Comparison of ENCODE assay signal across 8 cellular contexts in genomic region chr2:30026091-30027055, GRCh38.
DNase-seq lines count a peak whose midpoint lies in the region; ATAC-seq and TF ChIP-seq lines count a peak whose summit lies in the region.

No MANE protein-coding gene starts in this region.

- H3K4me3 Mint-ChIP-seq in nephron progenitor cell: no peak overlapping the region

- no peaks in the 10 kb centered on the region for H3K9me3 Mint-ChIP-seq in nephron progenitor cell

- H3K4me1 Mint-ChIP-seq in nephron progenitor cell: peaks cover 4% of the 10 kb centered on the region

- H3K27ac Mint-ChIP-seq in nephron progenitor cell: no peak overlapping the region

- TF ChIP-seq CTCF in GM12875 (IDR thresholded peaks at IDR 0.05; ENCODE audit: borderline replicate concordance, insufficient read depth, low read depth, low read length) (peak; percentile 70), nephron progenitor cell (IDR thresholded peaks at IDR 0.05) (peak; percentile 68)

- no peak overlapping the region for H3K4me3 ChIP-seq in GM12875 (ENCODE audit: low read depth, low read length)

- ATAC-seq in GM18867 (IDR thresholded peaks at IDR 0.05; ENCODE audit: unreplicated experiment): no peak

- DNase-seq in AG08396 (ENCODE audit: low spot score) (peak; percentile 66), OCI-M1 (lab: John Stamatoyannopoulos, UW) (peak; percentile 14), erythroblast (lab: John Stamatoyannopoulos, UW) (peak; percentile 9 to 28), nephron progenitor cell (peak; percentile 74), GOT3 (lab: John Stamatoyannopoulos, UW) (no peak), NCI-H2107 treated with DMSO at 0.1 percent for 48 hours (lab: John Stamatoyannopoulos, UW; ENCODE audit: unreplicated experiment) (no peak)

- TF ChIP-seq POLR2A in erythroblast (IDR thresholded peaks at IDR 0.05; ENCODE audit: low read length): no peak

- H3K36me3 Mint-ChIP-seq in nephron progenitor cell (ENCODE audit: low read depth): no peaks in the 10 kb centered on the region

- peaks cover 24% of the 10 kb centered on the region for H3K27me3 Mint-ChIP-seq in nephron progenitor cell (ENCODE audit: low read depth, poor library complexity)

Comparison
In these comparisons a context has a peak if more than half of its experiments do, and no peak if none do; other contexts are left out.
1. DNase-seq: peak in AG08396 (single experiment), OCI-M1 (single experiment), erythroblast (2 of 2) and nephron progenitor cell (single experiment); none in GOT3 (single experiment) and NCI-H2107 treated with DMSO at 0.1 percent for 48 hours (single experiment).